Comparison of ENCODE assay signal across 8 cellular contexts in genomic region chr5:37837101-37838032, GRCh38. TPM values are rescaled to one million over a fixed set of nuclear protein-coding genes. Genes with fewer than 3 reads are reported as not detected.
DNase-seq lines count a peak whose midpoint lies in the region; ATAC-seq and TF ChIP-seq lines count a peak whose summit lies in the region.

No MANE protein-coding gene starts in this region.

- peaks cover 62 to 78% of the 10 kb centered on the region in 2 donors for H3K27me3 Mint-ChIP-seq in natural killer cell treated with Interleukin-12 subunit alpha and Interleukin-12 subunit beta and Interleukin-15 and Interleukin-18, amount 100 ng/mL, for 72 hours

- H3K4me1 Mint-ChIP-seq in natural killer cell treated with Interleukin-12 subunit alpha and Interleukin-12 subunit beta and Interleukin-15 and Interleukin-18, amount 100 ng/mL, for 72 hours (ENCODE audit: low read depth in 2 of 2), result peaks cover 10 to 11% of the 10 kb centered on the region in 2 donors

- TF ChIP-seq CTCF in fibroblast of pulmonary artery (IDR thresholded peaks at IDR 0.05; ENCODE audit: low read length, missing control alignments), result peak; percentile 70

- peak overlapping the region; percentile 59 for H3K4me3 Mint-ChIP-seq in natural killer cell treated with Interleukin-12 subunit alpha and Interleukin-12 subunit beta and Interleukin-15 and Interleukin-18, amount 100 ng/mL, for 72 hours

- no peaks in the 10 kb centered on the region for H3K36me3 Mint-ChIP-seq in natural killer cell treated with Interleukin-12 subunit alpha and Interleukin-12 subunit beta and Interleukin-15 and Interleukin-18, amount 100 ng/mL, for 72 hours

- H3K27ac Mint-ChIP-seq in natural killer cell treated with Interleukin-12 subunit alpha and Interleukin-12 subunit beta and Interleukin-15 and Interleukin-18, amount 100 ng/mL, for 72 hours, result no peak overlapping the region

- no peaks in the 10 kb centered on the region for H3K9me3 Mint-ChIP-seq in natural killer cell treated with Interleukin-12 subunit alpha and Interleukin-12 subunit beta and Interleukin-15 and Interleukin-18, amount 100 ng/mL, for 72 hours

- peak; percentile 52 for ATAC-seq in HG02938 (IDR thresholded peaks at IDR 0.05; ENCODE audit: unreplicated experiment)
- peak; percentile 56 to 70 for ATAC-seq in natural killer cell treated with Interleukin-12 subunit alpha and Interleukin-12 subunit beta and Interleukin-15 and Interleukin-18, amount 100 ng/mL, for 72 hours

- H3K4me3 ChIP-seq in fibroblast of pulmonary artery (replicated peaks; ENCODE audit: low read depth, low read length), result peak overlapping the region; percentile 48

- peak; percentile 80 for DNase-seq in activated effector memory CD4-positive, alpha-beta T cell treated with anti-CD3 and anti-CD28 coated beads, Interleukin-2, amount 50 U/mL, for 16 hours
- DNase-seq in activated effector memory CD4-positive, alpha-beta T cell treated with Interleukin-2 at 50 U/mL for 16 hours, result no peak
- DNase-seq in NCI-H446 (lab: John Stamatoyannopoulos, UW), result peak; percentile 82 to 94
- DNase-seq in activated CD8-positive, alpha-beta memory T cell treated with anti-CD3 and anti-CD28 coated beads, Interleukin-2, amount 50 U/mL, for 48 hours, result peak; percentile 90
- DNase-seq in fibroblast of pulmonary artery (ENCODE audit: low read depth), result peak; percentile 75
- DNase-seq in natural killer cell treated with Interleukin-12 subunit alpha and Interleukin-12 subunit beta and Interleukin-15 and Interleukin-18, amount 100 ng/mL, for 72 hours (ENCODE audit: low spot score), result peak; percentile 68
- DNase-seq in stromal cell of bone marrow (ENCODE audit: low read depth), result peak; percentile 60

RNA-seq across cellular contexts. Expression of gene GDNF, which starts 2.5 kb away (rescaled TPM):
- total RNA-seq in natural killer cell treated with Interleukin-12 subunit alpha and Interleukin-12 subunit beta and Interleukin-15 and Interleukin-18, amount 100 ng/mL, for 72 hours, result not detected
